ENCODE assay signal across 31 cellular contexts in genomic region chr11:107044503-107044902, GRCh38. TPM values are rescaled to one million over a fixed set of nuclear protein-coding genes. Genes with fewer than 3 reads are reported as not detected.
DNase-seq lines count a peak whose midpoint lies in the region; FAIRE-seq and TF ChIP-seq lines count a peak whose summit lies in the region.
"Had no signal": no experiment of that assay in that cellular context is flagged by ENCODE, and none has a peak within 500 bp of the region (broad histone marks: within the 10 kb centered on the region; RNA-seq: fewer than 3 reads in every experiment).

No MANE protein-coding gene starts in this region.

- DNase-seq in GM23248 (peak; percentile 31), RCC 7860 (ENCODE audit: low spot score) (peak; percentile 61), bronchial epithelial cell (ENCODE audit: low read depth) (peak; percentile 35), myocyte (ENCODE audit: low read depth) (peak; percentile 28), mesothelial cell of epicardium (ENCODE audit: low spot score in 2 of 2, unreplicated experiment in 2 of 2) (no peak), NCI-H2196 treated with DMSO at 0.1 percent for 48 hours (lab: John Stamatoyannopoulos, UW; ENCODE audit: unreplicated experiment) (no peak), frontal cortex (ENCODE audit: low spot score in 2 of 2) (no peak), Karpas-422 (no peak)
- DNase-seq: activated CD8-positive, alpha-beta T cell treated with anti-CD3 and anti-CD28 coated beads for 36 hours; activated effector memory CD4-positive, alpha-beta T cell treated with Interleukin-2 at 50 U/mL for 16 hours; activated naive CD8-positive, alpha-beta T cell treated with anti-CD3 and anti-CD28 coated beads, Interleukin-2, amount 10 ng/mL, durations not matched to agents 7 days and 5 days; Caco-2; DMS79 treated with DMSO at 0.1 percent for 48 hours; endodermal cell; heart left ventricle; left colon; naive thymus-derived CD4-positive, alpha-beta T cell; NCI-H1436 treated with DMSO at 0.1 percent for 48 hours; NCI-H526; occipital lobe; spleen; stimulated activated CD4-positive, alpha-beta T cell treated with anti-CD3 and anti-CD28 coated beads, Interleukin-2, amount 100 ng/mL, for 48 hours; T-helper 1 cell; testis; uterus had no signal

- no peak overlapping the region for H3K27ac Mint-ChIP-seq in mesothelial cell of epicardium
- H3K27ac Mint-ChIP-seq: activated CD8-positive, alpha-beta T cell treated with anti-CD3 and anti-CD28 coated beads for 36 hours; activated naive CD8-positive, alpha-beta T cell treated with anti-CD3 and anti-CD28 coated beads, Interleukin-2, amount 10 ng/mL, durations not matched to agents 7 days and 5 days; endodermal cell; memory B cell; naive thymus-derived CD4-positive, alpha-beta T cell had no signal

- H3K9ac ChIP-seq in GM23248 (no peak overlapping the region), Karpas-422 (ENCODE audit: low read length) (no peak overlapping the region)
- H3K9ac ChIP-seq: BLaER1 had no signal

- no peaks in the 10 kb centered on the region for H4K20me1 ChIP-seq in GM23248 (ENCODE audit: insufficient read depth)
- no peaks in the 10 kb centered on the region for H4K20me1 ChIP-seq in Karpas-422 (ENCODE audit: insufficient read depth, low read depth, low read length)
- H4K20me1 ChIP-seq: BLaER1 had no signal

- peaks cover 16% of the 10 kb centered on the region for H3K4me1 ChIP-seq in GM23248 (ENCODE audit: insufficient read depth)
- H3K4me1 ChIP-seq in Karpas-422 (ENCODE audit: low read length) = peaks cover 7% of the 10 kb centered on the region
- H3K4me1 ChIP-seq: Caco-2, HAP-1, heart left ventricle, spleen, testis, uterus had no signal

- H3K79me2 ChIP-seq in GM23248 (ENCODE audit: insufficient read depth) (no peaks in the 10 kb centered on the region), Karpas-422 (ENCODE audit: low read length) (no peaks in the 10 kb centered on the region)

- peaks cover 20% of the 10 kb centered on the region for H3F3A ChIP-seq in GM23248 (ENCODE audit: insufficient read depth)

- H3K27me3 Mint-ChIP-seq in mesothelial cell of epicardium (ENCODE audit: low read depth) = no peaks in the 10 kb centered on the region
- H3K27me3 Mint-ChIP-seq: activated CD8-positive, alpha-beta T cell treated with anti-CD3 and anti-CD28 coated beads for 36 hours; activated naive CD8-positive, alpha-beta T cell treated with anti-CD3 and anti-CD28 coated beads, Interleukin-2, amount 10 ng/mL, durations not matched to agents 7 days and 5 days; memory B cell; naive thymus-derived CD4-positive, alpha-beta T cell; stimulated activated memory B cell treated with anti-CD40 and anti-IgM and Interleukin-4, amounts not matched to agents 10 μg/mL and 1 μg/mL and 100 μg/mL, for 72 hours had no signal

- H3K4me3 ChIP-seq in GM23248 = no peak overlapping the region
- H3K4me3 ChIP-seq in bronchial epithelial cell (ENCODE audit: low read depth, low read length) = no peak overlapping the region
- H3K4me3 ChIP-seq in Karpas-422 (ENCODE audit: low read length) = no peak overlapping the region
- H3K4me3 ChIP-seq: BLaER1, HAP-1, heart left ventricle, spleen, testis, uterus had no signal

- no peak overlapping the region for H3K4me2 ChIP-seq in GM23248 (ENCODE audit: unreplicated experiment)
- no peak overlapping the region for H3K4me2 ChIP-seq in Karpas-422 (ENCODE audit: low read depth, low read length, poor library complexity, severe bottlenecking)
- H3K4me2 ChIP-seq: BLaER1 had no signal

- H3K4me1 Mint-ChIP-seq in mesothelial cell of epicardium = peaks cover 6% of the 10 kb centered on the region
- H3K4me1 Mint-ChIP-seq: activated naive CD8-positive, alpha-beta T cell treated with anti-CD3 and anti-CD28 coated beads, Interleukin-2, amount 10 ng/mL, durations not matched to agents 7 days and 5 days; endodermal cell; memory B cell; naive thymus-derived CD4-positive, alpha-beta T cell; stimulated activated memory B cell treated with anti-CD40 and anti-IgM and Interleukin-4, amounts not matched to agents 10 μg/mL and 1 μg/mL and 100 μg/mL, for 72 hours had no signal

- no peak overlapping the region for H3K27ac ChIP-seq in GM23248
- H3K27ac ChIP-seq in Karpas-422 (ENCODE audit: low read length) = no peak overlapping the region
- H3K27ac ChIP-seq: BLaER1, heart left ventricle, spleen, testis, uterus had no signal

- H3K4me3 Mint-ChIP-seq in mesothelial cell of epicardium = no peak overlapping the region
- H3K4me3 Mint-ChIP-seq: activated CD8-positive, alpha-beta T cell treated with anti-CD3 and anti-CD28 coated beads for 36 hours; activated naive CD8-positive, alpha-beta T cell treated with anti-CD3 and anti-CD28 coated beads, Interleukin-2, amount 10 ng/mL, durations not matched to agents 7 days and 5 days; endodermal cell; memory B cell; naive thymus-derived CD4-positive, alpha-beta T cell; stimulated activated memory B cell treated with anti-CD40 and anti-IgM and Interleukin-4, amounts not matched to agents 10 μg/mL and 1 μg/mL and 100 μg/mL, for 72 hours had no signal

- H3K9me3 ChIP-seq in GM23248 (ENCODE audit: low read depth) (no peaks in the 10 kb centered on the region), Karpas-422 (ENCODE audit: low read length) (no peaks in the 10 kb centered on the region)
- H3K9me3 ChIP-seq: HAP-1, testis, uterus had no signal

- H3K27me3 ChIP-seq in GM23248 (replicated peaks; ENCODE audit: insufficient read depth) (peaks cover 37% of the 10 kb centered on the region), bronchial epithelial cell (ENCODE audit: control insufficient read depth, insufficient read depth, low read length) (no peaks in the 10 kb centered on the region), Karpas-422 (ENCODE audit: low read length) (no peaks in the 10 kb centered on the region)
- H3K27me3 ChIP-seq: BLaER1, heart left ventricle, spleen, testis, uterus had no signal

- H3K36me3 ChIP-seq in GM23248 (ENCODE audit: low read depth) (no peaks in the 10 kb centered on the region), bronchial epithelial cell (ENCODE audit: control insufficient read depth, insufficient read depth, low read length) (no peaks in the 10 kb centered on the region), Karpas-422 (ENCODE audit: insufficient read depth, low read length) (no peaks in the 10 kb centered on the region)
- H3K36me3 ChIP-seq: BLaER1, HAP-1, heart left ventricle, spleen, uterus had no signal

- in situ Hi-C loops in GM23248 (cut with MboI) = loop anchor here (25.0 kb wide), 1 partner anchor 457 kb away; no protein-coding TSS in a partner anchor

- H3K36me3 Mint-ChIP-seq in mesothelial cell of epicardium = peaks cover 4% of the 10 kb centered on the region
- H3K36me3 Mint-ChIP-seq: activated naive CD8-positive, alpha-beta T cell treated with anti-CD3 and anti-CD28 coated beads, Interleukin-2, amount 10 ng/mL, durations not matched to agents 7 days and 5 days; memory B cell; stimulated activated memory B cell treated with anti-CD40 and anti-IgM and Interleukin-4, amounts not matched to agents 10 μg/mL and 1 μg/mL and 100 μg/mL, for 72 hours had no signal

- WGBS in GM23248 (ENCODE audit: low coverage in 1 of 2, low lambda C conversion rate in 2 of 2, missing lambda C conversion rate in 2 of 2), 2 experiments = 58 to 78% methylated on average over 1 of the region's 1 CpG

- H3K9me2 ChIP-seq in GM23248 (ENCODE audit: insufficient read depth) = no peaks in the 10 kb centered on the region
- H3K9me2 ChIP-seq in Karpas-422 (replicated peaks; ENCODE audit: insufficient read depth, low read length) = no peaks in the 10 kb centered on the region

- TF ChIP-seq CTCF in bronchial epithelial cell (IDR thresholded peaks at IDR 0.05; ENCODE audit: insufficient read depth, low read length, severe bottlenecking) = no peak
- no peak for TF ChIP-seq CTCF in mesothelial cell of epicardium (IDR thresholded peaks at IDR 0.05; ENCODE audit: unreplicated experiment)

- FAIRE-seq in RCC 7860 (lab: Jason Lieb, UNC) (peak; percentile 54), bronchial epithelial cell (lab: Jason Lieb, UNC) (no peak), frontal cortex (lab: Jason Lieb, UNC) (no peak)
- FAIRE-seq: GM12891, HepG2 had no signal

- no peak overlapping the region for H2AFZ ChIP-seq in GM23248
- H2AFZ ChIP-seq in Karpas-422 (ENCODE audit: low read length) = no peak overlapping the region

- peaks cover 19% of the 10 kb centered on the region for H3K9me3 Mint-ChIP-seq in mesothelial cell of epicardium
- H3K9me3 Mint-ChIP-seq: memory B cell had no signal

RNA-seq across cellular contexts. Expression of gene GUCY1A2, which starts 26.2 kb away (rescaled TPM):
- total RNA-seq in GM23248 (2014; rRNA removed; shearing (Covaris generic)) = 0.54 and 1.6 TPM in 2 replicates
- polyA plus RNA-seq in GM23248 (2016; fragmentation: Nextera tagmentation; extraction: Ambion mirVana) = 0.15 and 0.22 TPM in 2 replicates
- total RNA-seq in bronchial epithelial cell = not detected in 2 replicates
- total RNA-seq in myocyte = 0.21 and 0.29 TPM in 2 replicates
- polyA plus RNA-seq in myocyte (2012) = 0.04 TPM
- 13.6 to 15.1 TPM (median 13.6 TPM) in 3 replicates for total RNA-seq in mesothelial cell of epicardium
- 108 TPM for total RNA-seq in frontal cortex
- total RNA-seq in Karpas-422 (2014; rRNA removed; shearing (Covaris generic); ENCODE audit: low replicate concordance) = 0.04 TPM in 1 of 2 replicates, not detected in the other
- total RNA-seq: activated CD8-positive, alpha-beta T cell treated with anti-CD3 and anti-CD28 coated beads for 36 hours; activated naive CD8-positive, alpha-beta T cell treated with anti-CD3 and anti-CD28 coated beads, Interleukin-2, amount 10 ng/mL, durations not matched to agents 7 days and 5 days; Caco-2 had no signal
- polyA plus RNA-seq: naive thymus-derived CD4-positive, alpha-beta T cell had no signal

Comparison
In these comparisons a context has a peak if more than half of its experiments do, and no peak if none do; other contexts are left out.
1. DNase-seq: peak in GM23248 (single experiment), RCC 7860 (single experiment), bronchial epithelial cell (single experiment) and myocyte (single experiment); none in mesothelial cell of epicardium (0 of 2), NCI-H2196 treated with DMSO at 0.1 percent for 48 hours (single experiment), frontal cortex (0 of 2) and Karpas-422 (single experiment).